12 cellular contexts compared by ENCODE assay signal in genomic region chr9:127983847-127984289, GRCh38. TPM values are rescaled to one million over a fixed set of nuclear protein-coding genes. Genes with fewer than 3 reads are reported as not detected.
A peak's percentile ranks its signal among the peaks of the same experiment; 100 is the strongest.
DNase-seq lines count a peak whose midpoint lies in the region; ATAC-seq and TF ChIP-seq lines count a peak whose summit lies in the region.
"Had no signal": no experiment of that assay in that cellular context is flagged by ENCODE, and none has a peak within 500 bp of the region (broad histone marks: within the 10 kb centered on the region; RNA-seq: fewer than 3 reads in every experiment).

No MANE protein-coding gene starts in this region.

- no peak overlapping the region for H3K4me3 ChIP-seq in uterus
- H3K4me3 ChIP-seq: heart right ventricle, tibial artery had no signal

- H3K36me3 ChIP-seq in uterus: no peaks in the 10 kb centered on the region
- H3K36me3 ChIP-seq: heart right ventricle, tibial artery had no signal

- CTCF ChIA-PET in WTC11 (lab: Charles Lee): interaction anchor here (0.6 to 14.8 kb wide), 3 partner anchors 28 to 1538 kb away, joined by 3 to 156 read pairs (median 3); no protein-coding TSS in a partner anchor

- no peaks in the 10 kb centered on the region for H3K36me3 Mint-ChIP-seq in WTC11
- H3K36me3 Mint-ChIP-seq in natural killer cell: no peaks in the 10 kb centered on the region
- H3K36me3 Mint-ChIP-seq: brain had no signal

- H3K27ac ChIP-seq in uterus: no peak overlapping the region
- H3K27ac ChIP-seq: tibial artery had no signal

- ATAC-seq in GM18873 (IDR thresholded peaks at IDR 0.05; ENCODE audit: low FRiP score, unreplicated experiment) (peak; percentile 35), HG03064 (IDR thresholded peaks at IDR 0.05; ENCODE audit: low read depth, unreplicated experiment) (peak; percentile 19), WTC11 (no peak), GM21723 (IDR thresholded peaks at IDR 0.05; ENCODE audit: unreplicated experiment) (no peak), natural killer cell (no peak)
- ATAC-seq: heart right ventricle had no signal

- TF ChIP-seq CTCF in WTC11 (IDR thresholded peaks at IDR 0.05) (no peak), uterus (IDR thresholded peaks at IDR 0.05) (no peak), natural killer cell (IDR thresholded peaks at IDR 0.05) (no peak)

- peaks cover 30% of the 10 kb centered on the region for H3K4me1 Mint-ChIP-seq in WTC11
- H3K4me1 Mint-ChIP-seq in natural killer cell: peaks cover 5 to 21% of the 10 kb centered on the region in 2 donors

- no peaks in the 10 kb centered on the region for H3K9me3 ChIP-seq in uterus
- H3K9me3 ChIP-seq: heart right ventricle, tibial artery had no signal

- H3K27ac Mint-ChIP-seq in WTC11: peak overlapping the region; percentile 72
- no peak overlapping the region for H3K27ac Mint-ChIP-seq in natural killer cell

- peak; percentile 39 for DNase-seq in COLO668 (lab: John Stamatoyannopoulos, UW; ENCODE audit: unreplicated experiment)
- no peak for DNase-seq in WTC11 (ENCODE audit: low spot score)
- DNase-seq in uterus: no peak
- no peak for DNase-seq in T-helper 9 cell
- no peak for DNase-seq in natural killer cell
- DNase-seq: retina, tibial artery had no signal

- no peaks in the 10 kb centered on the region for H3K4me1 ChIP-seq in uterus

- no peaks in the 10 kb centered on the region for H3K27me3 Mint-ChIP-seq in WTC11 (ENCODE audit: low read depth)
- no peaks in the 10 kb centered on the region for H3K27me3 Mint-ChIP-seq in natural killer cell (ENCODE audit: low read depth in 2 of 2)

- H3K9me3 Mint-ChIP-seq in WTC11 (no peaks in the 10 kb centered on the region), natural killer cell (no peaks in the 10 kb centered on the region)
- H3K9me3 Mint-ChIP-seq: brain had no signal

- no peak for TF ChIP-seq POLR2A in uterus (IDR thresholded peaks at IDR 0.05)

- intact Hi-C loops in uterus (cut with DNase I; ENCODE audit: low total_unique reads): no loop called here
- intact Hi-C loops in natural killer cell (cut with micrococcal nuclease): no loop called here

- H3K27me3 ChIP-seq in uterus: no peaks in the 10 kb centered on the region
- H3K27me3 ChIP-seq: tibial artery had no signal

- H3K4me3 Mint-ChIP-seq in WTC11 (no peak overlapping the region), natural killer cell (no peak overlapping the region)
- H3K4me3 Mint-ChIP-seq: brain had no signal

- POLR2A ChIA-PET in WTC11 (lab: Charles Lee): no interaction called here

TF ChIP-seq in WTC11, 78 proteins besides CTCF, POLR2A, EP300 and RAD21:
- TF ChIP-seq NR1H2 (CRISPR knock-in tag; IDR thresholded peaks at IDR 0.05): no peak
- no peak for TF ChIP-seq ZNF219 (CRISPR knock-in tag; IDR thresholded peaks at IDR 0.05; ENCODE audit: borderline replicate concordance)
- TF ChIP-seq E2F1 (CRISPR knock-in tag; IDR thresholded peaks at IDR 0.05): no peak
- TF ChIP-seq OVOL2 (CRISPR knock-in tag; IDR thresholded peaks at IDR 0.05; ENCODE audit: borderline replicate concordance): no peak
- TF ChIP-seq ARID4B (CRISPR knock-in tag; IDR thresholded peaks at IDR 0.05; ENCODE audit: borderline replicate concordance): no peak
- no peak for TF ChIP-seq CBFB (CRISPR knock-in tag; IDR thresholded peaks at IDR 0.05; ENCODE audit: low read depth)
- no peak for TF ChIP-seq ESRRA (CRISPR knock-in tag; IDR thresholded peaks at IDR 0.05; ENCODE audit: borderline replicate concordance)
- no peak for TF ChIP-seq AFF4 (CRISPR knock-in tag; IDR thresholded peaks at IDR 0.05; ENCODE audit: borderline replicate concordance)

RNA-seq across cellular contexts. Expression of gene EEIG1, which starts 3.1 kb away (rescaled TPM):
- total RNA-seq in WTC11 (2021) (42.2 to 66.4 TPM (median 51.3 TPM) in 3 replicates), uterus (100 to 1,000 TPM in 1 of 4 donors, 10 to 100 TPM in 2, 1 to 10 TPM in 1; 5.0 to 140 (median 19.3) TPM), natural killer cell (10 to 100 TPM; 10.3 to 36.0 (median 28.2) TPM)

RNA-seq across cellular contexts. Expression of gene DPM2, which starts 46.2 kb away (rescaled TPM):
- 53.3 to 58.2 TPM (median 56.1 TPM) in 3 replicates for total RNA-seq in WTC11 (2021)
- 10 to 100 TPM in 3 of 4 donors, 1 to 10 TPM in 1; 6.7 to 33.1 (median 15.9) TPM for total RNA-seq in uterus
- 10 to 100 TPM; 22.9 to 31.4 (median 24.1) TPM for total RNA-seq in natural killer cell

RNA-seq across cellular contexts. Expression of gene PIP5KL1, which starts 53.3 kb away (rescaled TPM):
- total RNA-seq in WTC11 (2021): 15.8 to 20.2 TPM (median 16.8 TPM) in 3 replicates
- 10 to 100 TPM in 1 of 4 donors, 1 to 10 TPM in 2, not detected in 1; 2.9 to 11.3 (median 3.2) TPM for total RNA-seq in uterus
- total RNA-seq in natural killer cell: 1 to 10 TPM in 1 of 3 donors, under 1 TPM in 2; 0.52 to 1.4 (median 0.97) TPM

Comparison
In these comparisons a context has a peak if more than half of its experiments do, and no peak if none do; other contexts are left out.
1. ATAC-seq: peak in GM18873 (single experiment) and HG03064 (single experiment); none in WTC11 (single experiment), GM21723 (single experiment) and natural killer cell (0 of 3).